Comparison of ENCODE assay signal across 27 cellular contexts in the genomic region with DNA sequence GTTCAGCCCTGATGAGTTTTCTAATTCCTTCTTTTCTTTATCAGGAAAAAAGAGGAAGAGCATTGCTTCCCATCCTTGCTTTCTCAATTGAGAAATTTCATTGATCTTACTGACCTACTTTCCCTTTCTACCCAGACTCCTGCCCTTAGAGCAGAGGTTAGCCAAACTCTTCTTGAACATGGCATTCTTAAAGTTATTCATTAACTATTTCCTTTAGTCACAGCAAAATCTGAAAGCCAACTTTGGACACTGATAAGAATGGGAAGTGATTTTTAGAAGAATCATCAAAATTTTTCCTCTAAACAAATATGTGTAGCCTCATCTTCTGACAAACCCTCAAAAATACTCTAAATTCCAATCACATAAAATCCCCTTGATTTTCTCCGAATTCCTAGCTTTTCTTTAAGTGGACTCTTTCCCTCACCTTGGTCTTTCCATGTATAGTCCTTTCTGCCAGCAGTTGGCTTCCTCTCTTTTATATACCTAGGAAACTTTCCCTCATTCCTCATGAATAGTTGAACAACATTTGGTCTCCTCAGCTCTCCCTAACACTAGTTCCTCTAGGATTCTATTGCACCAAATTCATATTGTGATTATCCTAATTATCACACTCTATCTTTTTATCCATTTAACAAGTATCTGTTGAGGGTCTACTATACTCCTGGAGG.
DNase-seq lines count a peak whose midpoint lies in the region; ATAC-seq, FAIRE-seq and TF ChIP-seq lines count a peak whose summit lies in the region.
"Had no signal": no experiment of that assay in that cellular context is flagged by ENCODE, and none has a peak within 500 bp of the region (broad histone marks: within the 10 kb centered on the region; RNA-seq: fewer than 3 reads in every experiment).

No MANE protein-coding gene starts in this region.

- H3K9me3 ChIP-seq in kidney (ENCODE audit: control insufficient read depth in 1 of 2, low read length in 2 of 2) (no peaks in the 10 kb centered on the region), HepG2 (ENCODE audit: low read length) (peaks cover 13% of the 10 kb centered on the region), small intestine (ENCODE audit: control insufficient read depth, low read depth) (no peaks in the 10 kb centered on the region), thyroid gland (no peaks in the 10 kb centered on the region), spleen (peaks cover 0 to 13% (median 8%) of the 10 kb centered on the region in 8 donors)

- TF ChIP-seq POLR2A in HepG2 (IDR thresholded peaks at IDR 0.05; ENCODE audit: insufficient read depth in 1 of 2, low read depth in 2 of 2, low read length in 2 of 2) (no peak), thyroid gland (IDR thresholded peaks at IDR 0.05) (no peak), spleen (IDR thresholded peaks at IDR 0.05) (no peak)

- DNase-seq in DMS53 (lab: John Stamatoyannopoulos, UW) (peak; percentile 58), DMS53 treated with DMSO at 0.1 percent for 48 hours (lab: John Stamatoyannopoulos, UW; ENCODE audit: unreplicated experiment) (no peak), kidney (no peak), HepG2 (ENCODE audit: low spot score) (peak; percentile 87), small intestine (peak; percentile 61), NCI-H226 (no peak), thyroid gland (no peak), spleen (no peak)
- DNase-seq: BE2C; CD4-positive, CD25-positive, alpha-beta regulatory T cell; DMS79; EL; GDM1; MM.1S; NCI-H2029; NCI-H2227 treated with DMSO at 0.1 percent for 48 hours; NCI-H510A; NCI-H69; SHP77 had no signal

- no peak overlapping the region for H2AFZ ChIP-seq in HepG2 (ENCODE audit: low read length)

- peak in 1 of 2 experiments; percentile 92; a peak in 2 of 4 replicates for TF ChIP-seq EP300 in HepG2 (IDR thresholded peaks at IDR 0.05; ENCODE audit: low read depth in 2 of 2, low read length in 2 of 2)
- peak; percentile 41; the same call in 1 of the 2 replicates for TF ChIP-seq EP300 in HepG2 (CRISPR knock-in tag; IDR thresholded peaks at IDR 0.05; ENCODE audit: borderline replicate concordance)

- H3K27me3 ChIP-seq in HepG2 (ENCODE audit: control insufficient read depth in 1 of 2, insufficient read depth in 2 of 2, low read length in 2 of 2) (no peaks in the 10 kb centered on the region), small intestine (ENCODE audit: control insufficient read depth in 2 of 2, insufficient read depth in 2 of 2, low read length in 2 of 2) (no peaks in the 10 kb centered on the region), thyroid gland (no peaks in the 10 kb centered on the region), spleen (replicated peaks in 1 of 7) (no peaks in the 10 kb centered on the region)
- H3K27me3 ChIP-seq: BE2C had no signal

- CTCF ChIA-PET in HepG2 (lab: Yijun Ruan, JAX; ENCODE audit: low intra/inter-chr PET ratio, low total read pairs), result no interaction called here

- TF ChIP-seq CTCF in kidney (IDR thresholded peaks at IDR 0.05; ENCODE audit: borderline replicate concordance, extremely low read depth, insufficient read depth) (no peak), HepG2 (CRISPR knock-in tag; IDR thresholded peaks at IDR 0.05) (no peak), thyroid gland (IDR thresholded peaks at IDR 0.05) (no peak), spleen (IDR thresholded peaks at IDR 0.05 in 8 of 11, conservative IDR thresholded peaks at IDR 0.05 in 3 of 11) (no peak)

- peak overlapping the region; percentile 51 for H3K4me2 ChIP-seq in HepG2 (ENCODE audit: low read depth, low read length)
- H3K4me2 ChIP-seq: KMS-11 had no signal

- POLR2A ChIA-PET in HepG2 (lab: Yijun Ruan, JAX), result interaction anchor here (1.1 kb wide), 1 partner anchor 226 kb away, joined by 3 read pairs; no protein-coding TSS in a partner anchor

- in situ Hi-C loops in HepG2 (cut with HindIII; ENCODE audit: extremely low pct_ligation_motif_present, low pct_unique_long_range_greater_than_20kb), result no loop called here

- FAIRE-seq in kidney (lab: Jason Lieb, UNC) (peak; percentile 58), HepG2 (lab: Jason Lieb, UNC) (peak; percentile 72), small intestine (lab: Jason Lieb, UNC) (no peak)
- FAIRE-seq: GM12878, GM19239, HTR-8/SVneo had no signal

- no TSS peak for BruUV-seq in HepG2 (replicated peaks; lab: Mats Ljungman, UMichigan)

- H3K27ac ChIP-seq in kidney (ENCODE audit: low read depth in 2 of 2, low read length in 2 of 2) (peak overlapping the region; percentile 20 to 52), HepG2 (ENCODE audit: extremely low read length, insufficient read depth, low read length) (peak overlapping the region; percentile 83), small intestine (ENCODE audit: low read depth in 1 of 2, low read length in 1 of 2) (no peak overlapping the region), thyroid gland (no peak overlapping the region), spleen (no peak overlapping the region)
- H3K27ac ChIP-seq: 22Rv1, KMS-11, RWPE1 had no signal

- peak; percentile 96 for ATAC-seq in HepG2
- ATAC-seq: GM12878, HCT116, Panc1 had no signal

- TF ChIP-seq RAD21 in HepG2 (CRISPR knock-in tag; IDR thresholded peaks at IDR 0.05), result no peak

- H3K36me3 ChIP-seq in kidney (ENCODE audit: control insufficient read depth in 1 of 2, insufficient read depth in 2 of 2, low read length in 2 of 2), result no peaks in the 10 kb centered on the region
- H3K36me3 ChIP-seq in HepG2 (replicated peaks in 1 of 2; ENCODE audit: control insufficient read depth in 1 of 2, insufficient read depth in 2 of 2, low read length in 2 of 2), result no peaks in the 10 kb centered on the region
- no peaks in the 10 kb centered on the region for H3K36me3 ChIP-seq in small intestine (ENCODE audit: control insufficient read depth in 2 of 2, insufficient read depth in 2 of 2, low read length in 2 of 2)
- no peaks in the 10 kb centered on the region for H3K36me3 ChIP-seq in thyroid gland
- H3K36me3 ChIP-seq in spleen, result no peaks in the 10 kb centered on the region
- H3K36me3 ChIP-seq: BE2C had no signal

- intact Hi-C loops in kidney (cut with DNase I) (no loop called here), HepG2 (cut with micrococcal nuclease; ENCODE audit: unreplicated experiment) (no loop called here), thyroid gland (cut with DNase I) (no loop called here), spleen (cut with DNase I; ENCODE audit: low total_unique reads) (no loop called here)

- H3K4me3 ChIP-seq in kidney (ENCODE audit: low read length in 2 of 2) (no peak overlapping the region), HepG2 (replicated peaks in 1 of 3; ENCODE audit: insufficient read depth in 1 of 3, low read depth in 2 of 3, low read length in 3 of 3) (peak overlapping the region in 2 of 3 experiments; percentile 29 to 39; a peak in 3 of 6 replicates), small intestine (ENCODE audit: low read depth in 1 of 2, low read length in 2 of 2) (no peak overlapping the region), thyroid gland (replicated peaks in 1 of 3) (no peak overlapping the region), spleen (no peak overlapping the region)
- H3K4me3 ChIP-seq: GM12878 had no signal

- H3K4me1 ChIP-seq in kidney (ENCODE audit: control insufficient read depth in 1 of 2, insufficient read depth in 1 of 2, low read depth in 1 of 2, low read length in 2 of 2), result peaks cover 0 to 4% of the 10 kb centered on the region in 2 donors
- H3K4me1 ChIP-seq in HepG2 (ENCODE audit: insufficient read depth, low read length), result peaks cover 46% of the 10 kb centered on the region
- no peaks in the 10 kb centered on the region for H3K4me1 ChIP-seq in small intestine (ENCODE audit: control insufficient read depth in 2 of 2, insufficient read depth in 1 of 2, low read depth in 1 of 2, low read length in 1 of 2)
- H3K4me1 ChIP-seq in thyroid gland, result no peaks in the 10 kb centered on the region
- H3K4me1 ChIP-seq in spleen, result no peaks in the 10 kb centered on the region
- H3K4me1 ChIP-seq: BE2C had no signal

- 6% methylated on average over 1 of the region's 1 CpG for WGBS in HepG2 (ENCODE audit: low lambda C conversion rate)
- WGBS in small intestine, 3 donors, result 11 to 52% (median 33%) methylated on average over 1 of the region's 1 CpG
- WGBS in thyroid gland, 2 donors, result 67 to 73% methylated on average over 1 of the region's 1 CpG
- WGBS in spleen, 5 donors, result 40 to 78% (median 59%) methylated on average over 1 of the region's 1 CpG

- H3K79me2 ChIP-seq in HepG2 (ENCODE audit: insufficient read depth, low read length), result no peaks in the 10 kb centered on the region

- H3K9ac ChIP-seq in kidney (ENCODE audit: low read length in 2 of 2) (no peak overlapping the region), HepG2 (ENCODE audit: insufficient read depth, low read depth, low read length) (peak overlapping the region; percentile 28; the same call in 1 of the 2 replicates)
- H3K9ac ChIP-seq: KMS-11 had no signal

- no peaks in the 10 kb centered on the region for H4K20me1 ChIP-seq in HepG2 (ENCODE audit: insufficient read depth, low read length)

TF ChIP-seq in HepG2, 621 proteins besides CTCF, POLR2A, EP300 and RAD21 (continues in another document):
- TF ChIP-seq, protein P1, sequence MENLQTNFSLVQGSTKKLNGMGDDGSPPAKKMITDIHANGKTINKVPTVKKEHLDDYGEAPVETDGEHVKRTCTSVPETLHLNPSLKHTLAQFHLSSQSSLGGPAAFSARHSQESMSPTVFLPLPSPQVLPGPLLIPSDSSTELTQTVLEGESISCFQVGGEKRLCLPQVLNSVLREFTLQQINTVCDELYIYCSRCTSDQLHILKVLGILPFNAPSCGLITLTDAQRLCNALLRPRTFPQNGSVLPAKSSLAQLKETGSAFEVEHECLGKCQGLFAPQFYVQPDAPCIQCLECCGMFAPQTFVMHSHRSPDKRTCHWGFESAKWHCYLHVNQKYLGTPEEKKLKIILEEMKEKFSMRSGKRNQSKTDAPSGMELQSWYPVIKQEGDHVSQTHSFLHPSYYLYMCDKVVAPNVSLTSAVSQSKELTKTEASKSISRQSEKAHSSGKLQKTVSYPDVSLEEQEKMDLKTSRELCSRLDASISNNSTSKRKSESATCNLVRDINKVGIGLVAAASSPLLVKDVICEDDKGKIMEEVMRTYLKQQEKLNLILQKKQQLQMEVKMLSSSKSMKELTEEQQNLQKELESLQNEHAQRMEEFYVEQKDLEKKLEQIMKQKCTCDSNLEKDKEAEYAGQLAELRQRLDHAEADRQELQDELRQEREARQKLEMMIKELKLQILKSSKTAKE (CRISPR knock-in tag; IDR thresholded peaks at IDR 0.05; ENCODE audit: borderline replicate concordance), result peak; percentile 24; the same call in 1 of the 2 replicates
- TF ChIP-seq ZNF331 (CRISPR knock-in tag; IDR thresholded peaks at IDR 0.05), result peak; percentile 39; the same call in 1 of the 2 replicates
- TF ChIP-seq MAFK (conservative IDR thresholded peaks at IDR 0.05 in 1 of 2, IDR thresholded peaks at IDR 0.05 in 1 of 2; ENCODE audit: low read length in 2 of 2), result peak; percentile 79 to 91
- TF ChIP-seq CEBPB (IDR thresholded peaks at IDR 0.05; ENCODE audit: borderline replicate concordance, low read depth, low read length), result peak; percentile 63; the same call in 1 of the 2 replicates

Comparison
In these comparisons a context has a peak if more than half of its experiments do, and no peak if none do; other contexts are left out.
1. DNase-seq: peak in DMS53 (single experiment), HepG2 (single experiment) and small intestine (single experiment); none in DMS53 treated with DMSO at 0.1 percent for 48 hours (single experiment), kidney (single experiment), NCI-H226 (single experiment), thyroid gland (0 of 2) and spleen (single experiment).
2. H3K27ac ChIP-seq: peak in kidney (2 of 2) and HepG2 (single experiment); none in small intestine (0 of 2), thyroid gland (0 of 3) and spleen (0 of 8).
3. H3K4me3 ChIP-seq: peak in HepG2 (2 of 3); none in kidney (0 of 2), small intestine (0 of 2), thyroid gland (0 of 3) and spleen (0 of 8).